1 cellular context compared by ENCODE assay signal in the genomic region with DNA sequence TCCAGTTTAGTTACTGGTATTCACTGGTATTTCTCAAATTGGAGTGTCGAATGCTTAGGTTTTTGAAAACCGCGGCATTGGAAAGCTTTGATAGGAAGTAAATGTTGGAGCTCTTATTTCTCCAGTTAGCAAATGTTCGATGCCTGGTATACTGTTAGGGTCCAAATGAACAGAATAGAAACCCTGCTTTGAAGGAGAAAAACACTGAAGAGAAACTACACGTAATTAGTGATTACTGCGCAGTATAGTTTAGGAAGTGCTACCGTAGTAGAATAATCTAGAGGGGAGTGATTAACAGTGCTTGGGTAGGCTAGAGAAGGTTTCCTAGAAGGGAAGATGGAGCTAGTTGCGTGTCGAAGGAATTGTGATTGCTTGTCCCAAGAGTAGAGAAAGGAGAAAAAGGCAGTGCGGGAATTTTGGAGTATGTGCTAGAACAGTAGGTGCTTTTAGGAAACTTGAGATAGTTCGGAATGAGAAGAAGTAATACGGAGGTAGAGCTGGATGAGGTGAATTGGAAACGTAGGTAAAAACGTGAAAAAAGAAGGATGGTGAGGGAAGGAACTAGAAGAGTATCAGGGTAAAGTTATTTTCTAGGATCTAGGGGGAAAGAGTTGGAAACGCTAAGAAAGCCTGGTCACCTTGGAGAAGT.
TF ChIP-seq lines count a peak whose summit lies in the region.

No MANE protein-coding gene starts in this region.

TF ChIP-seq in WTC11, 78 proteins besides CTCF, POLR2A, EP300 and RAD21 (continued from another document):
- TF ChIP-seq, protein P1, sequence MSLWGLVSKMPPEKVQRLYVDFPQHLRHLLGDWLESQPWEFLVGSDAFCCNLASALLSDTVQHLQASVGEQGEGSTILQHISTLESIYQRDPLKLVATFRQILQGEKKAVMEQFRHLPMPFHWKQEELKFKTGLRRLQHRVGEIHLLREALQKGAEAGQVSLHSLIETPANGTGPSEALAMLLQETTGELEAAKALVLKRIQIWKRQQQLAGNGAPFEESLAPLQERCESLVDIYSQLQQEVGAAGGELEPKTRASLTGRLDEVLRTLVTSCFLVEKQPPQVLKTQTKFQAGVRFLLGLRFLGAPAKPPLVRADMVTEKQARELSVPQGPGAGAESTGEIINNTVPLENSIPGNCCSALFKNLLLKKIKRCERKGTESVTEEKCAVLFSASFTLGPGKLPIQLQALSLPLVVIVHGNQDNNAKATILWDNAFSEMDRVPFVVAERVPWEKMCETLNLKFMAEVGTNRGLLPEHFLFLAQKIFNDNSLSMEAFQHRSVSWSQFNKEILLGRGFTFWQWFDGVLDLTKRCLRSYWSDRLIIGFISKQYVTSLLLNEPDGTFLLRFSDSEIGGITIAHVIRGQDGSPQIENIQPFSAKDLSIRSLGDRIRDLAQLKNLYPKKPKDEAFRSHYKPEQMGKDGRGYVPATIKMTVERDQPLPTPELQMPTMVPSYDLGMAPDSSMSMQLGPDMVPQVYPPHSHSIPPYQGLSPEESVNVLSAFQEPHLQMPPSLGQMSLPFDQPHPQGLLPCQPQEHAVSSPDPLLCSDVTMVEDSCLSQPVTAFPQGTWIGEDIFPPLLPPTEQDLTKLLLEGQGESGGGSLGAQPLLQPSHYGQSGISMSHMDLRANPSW (CRISPR knock-in tag; conservative IDR thresholded peaks at IDR 0.05; ENCODE audit: low read depth): no peak
- no peak for TF ChIP-seq TP53 (CRISPR knock-in tag; IDR thresholded peaks at IDR 0.05)
- no peak for TF ChIP-seq IRF2 (CRISPR knock-in tag; IDR thresholded peaks at IDR 0.05; ENCODE audit: borderline replicate concordance, low read depth)
